ENCODE assay signal across 14 cellular contexts in the genomic region with DNA sequence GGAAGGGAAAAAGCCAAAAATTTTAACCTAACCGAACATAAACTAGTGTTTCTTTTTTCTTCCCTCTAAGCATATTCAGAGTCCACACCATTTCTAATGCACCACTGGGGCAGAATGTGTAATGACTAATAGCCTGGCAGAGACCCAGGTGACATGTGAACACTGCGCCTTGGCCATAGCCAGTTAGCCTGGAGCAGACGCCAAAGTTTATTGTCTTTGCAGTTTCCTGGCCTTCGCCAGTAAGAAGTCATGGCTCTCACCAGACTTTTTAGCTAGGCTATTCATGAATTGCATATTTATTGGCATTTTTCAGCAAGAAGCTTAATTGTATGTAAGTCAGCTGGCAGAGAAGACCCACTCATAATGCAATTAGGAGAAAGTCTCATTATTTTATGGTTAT.
DNase-seq lines count a peak whose midpoint lies in the region; ATAC-seq, FAIRE-seq and TF ChIP-seq lines count a peak whose summit lies in the region.
"Had no signal": no experiment of that assay in that cellular context is flagged by ENCODE, and none has a peak within 500 bp of the region (broad histone marks: within the 10 kb centered on the region; RNA-seq: fewer than 3 reads in every experiment).

No MANE protein-coding gene starts in this region.

- H3K9me3 ChIP-seq in SK-N-SH: no peaks in the 10 kb centered on the region
- H3K9me3 ChIP-seq: neutrophil, upper lobe of left lung had no signal

- H4K20me1 ChIP-seq in SK-N-SH (ENCODE audit: insufficient read depth): no peaks in the 10 kb centered on the region

- 1% methylated on average over 4 of the region's 4 CpGs for WGBS in SK-N-SH (ENCODE audit: low lambda C conversion rate)

- no peak overlapping the region for H3K27ac Mint-ChIP-seq in glutamatergic neuron (ENCODE audit: unreplicated experiment)
- H3K27ac Mint-ChIP-seq: dendritic cell treated with granulocyte-macrophage colony-stimulating factor and Interleukin-4, amounts not matched to agents 40 ng/mL and 50 ng/mL, for 4 days; WTC11 had no signal

- no peak overlapping the region for H2AFZ ChIP-seq in SK-N-SH (ENCODE audit: low read depth)

- peak; percentile 14 for DNase-seq in DMS 273 treated with DMSO at 0.1 percent for 48 hours (lab: John Stamatoyannopoulos, UW)
- DNase-seq in SK-N-SH: no peak
- peak; percentile 74 to 93 for DNase-seq in foreskin fibroblast
- DNase-seq in putamen (ENCODE audit: low spot score): peak; percentile 74
- no peak for DNase-seq in D721Med (ENCODE audit: insufficient read length, low spot score)
- no peak for DNase-seq in KBM-7
- no peak for DNase-seq in glutamatergic neuron
- DNase-seq: NCI-H1930, upper lobe of left lung had no signal

- ATAC-seq in HG03280 (IDR thresholded peaks at IDR 0.05; ENCODE audit: unreplicated experiment): no peak
- ATAC-seq: WTC11 had no signal

- H3K4me3 ChIP-seq in SK-N-SH (ENCODE audit: low read depth in 2 of 2, low read length in 1 of 2): no peak overlapping the region
- no peak overlapping the region for H3K4me3 ChIP-seq in foreskin fibroblast (ENCODE audit: low read depth in 1 of 2, low read length in 2 of 2)
- H3K4me3 ChIP-seq: upper lobe of left lung had no signal

- peak overlapping the region in 1 of 2 experiments; percentile 47; a peak in 1 of 4 replicates for H3K27ac ChIP-seq in SK-N-SH (ENCODE audit: low read depth in 2 of 2, low read length in 1 of 2)
- H3K27ac ChIP-seq: neutrophil, upper lobe of left lung had no signal

- H3K9me2 ChIP-seq in SK-N-SH: no peaks in the 10 kb centered on the region

- no peaks in the 10 kb centered on the region for H3K36me3 ChIP-seq in SK-N-SH (replicated peaks in 1 of 2; ENCODE audit: control insufficient read depth in 1 of 2, insufficient read depth in 2 of 2, low read length in 1 of 2)
- H3K36me3 ChIP-seq: neutrophil, upper lobe of left lung had no signal

- in situ Hi-C loops in KBM-7 (cut with MboI; ENCODE audit: low pct_unique_long_range_greater_than_20kb, low sequenced_read_pairs): no loop called here

- H3K4me1 Mint-ChIP-seq in glutamatergic neuron (ENCODE audit: low read depth, unreplicated experiment): no peaks in the 10 kb centered on the region

- no peaks in the 10 kb centered on the region for H3K27me3 Mint-ChIP-seq in glutamatergic neuron (ENCODE audit: unreplicated experiment)
- H3K27me3 Mint-ChIP-seq: dendritic cell treated with granulocyte-macrophage colony-stimulating factor and Interleukin-4, amounts not matched to agents 40 ng/mL and 50 ng/mL, for 4 days had no signal

- no peaks in the 10 kb centered on the region for H3F3A ChIP-seq in SK-N-SH (replicated peaks; ENCODE audit: insufficient read depth)

- H3K9me3 Mint-ChIP-seq in glutamatergic neuron (ENCODE audit: unreplicated experiment): no peaks in the 10 kb centered on the region
- H3K9me3 Mint-ChIP-seq: dendritic cell treated with granulocyte-macrophage colony-stimulating factor and Interleukin-4, amounts not matched to agents 40 ng/mL and 50 ng/mL, for 4 days had no signal

- H3K36me3 Mint-ChIP-seq in glutamatergic neuron (ENCODE audit: unreplicated experiment): no peaks in the 10 kb centered on the region

- H3K4me1 ChIP-seq in SK-N-SH (ENCODE audit: control insufficient read depth in 1 of 2, insufficient read depth in 2 of 2, low read depth in 1 of 2, low read length in 1 of 2): no peaks in the 10 kb centered on the region
- H3K4me1 ChIP-seq: upper lobe of left lung had no signal

- H3K79me2 ChIP-seq in SK-N-SH (ENCODE audit: insufficient read depth): no peaks in the 10 kb centered on the region

- H3K9ac ChIP-seq in SK-N-SH: no peak overlapping the region

- FAIRE-seq in D721Med (lab: Jason Lieb, UNC): no peak
- FAIRE-seq: G401.6 had no signal

- no peak for TF ChIP-seq RAD21 in SK-N-SH (IDR thresholded peaks at IDR 0.05; ENCODE audit: low read length)

- POLR2A ChIA-PET in SK-N-SH (lab: Yijun Ruan, JAX): interaction anchor here (0.6 kb wide), 1 partner anchor 22 kb away, joined by 3 read pairs; no protein-coding TSS in a partner anchor

- TF ChIP-seq EP300 in SK-N-SH (IDR thresholded peaks at IDR 0.05; ENCODE audit: borderline replicate concordance in 1 of 2, low read depth in 1 of 2, low read length in 1 of 2): no peak

- CTCF ChIA-PET in SK-N-SH (lab: Yijun Ruan, JAX): no interaction called here

- TF ChIP-seq CTCF in SK-N-SH (IDR thresholded peaks at IDR 0.05) (no peak), foreskin fibroblast (IDR thresholded peaks at IDR 0.05; ENCODE audit: low read depth, low read length) (no peak), D721Med (IDR thresholded peaks at IDR 0.05; ENCODE audit: insufficient read depth, missing control alignments) (no peak), glutamatergic neuron (IDR thresholded peaks at IDR 0.05; ENCODE audit: partially characterized antibody, unreplicated experiment) (no peak)

- H3K4me3 Mint-ChIP-seq in glutamatergic neuron (ENCODE audit: unreplicated experiment): no peak overlapping the region
- H3K4me3 Mint-ChIP-seq: dendritic cell treated with granulocyte-macrophage colony-stimulating factor and Interleukin-4, amounts not matched to agents 40 ng/mL and 50 ng/mL, for 4 days; WTC11 had no signal

- H3K4me2 ChIP-seq in SK-N-SH: peak overlapping the region; percentile 27; the same call in 1 of the 2 replicates

- no peaks in the 10 kb centered on the region for H3K27me3 ChIP-seq in SK-N-SH (ENCODE audit: insufficient read depth)
- H3K27me3 ChIP-seq: neutrophil, upper lobe of left lung had no signal

TF ChIP-seq in SK-N-SH, 30 proteins besides CTCF, POLR2A, EP300 and RAD21:
- TF ChIP-seq, protein P1, sequence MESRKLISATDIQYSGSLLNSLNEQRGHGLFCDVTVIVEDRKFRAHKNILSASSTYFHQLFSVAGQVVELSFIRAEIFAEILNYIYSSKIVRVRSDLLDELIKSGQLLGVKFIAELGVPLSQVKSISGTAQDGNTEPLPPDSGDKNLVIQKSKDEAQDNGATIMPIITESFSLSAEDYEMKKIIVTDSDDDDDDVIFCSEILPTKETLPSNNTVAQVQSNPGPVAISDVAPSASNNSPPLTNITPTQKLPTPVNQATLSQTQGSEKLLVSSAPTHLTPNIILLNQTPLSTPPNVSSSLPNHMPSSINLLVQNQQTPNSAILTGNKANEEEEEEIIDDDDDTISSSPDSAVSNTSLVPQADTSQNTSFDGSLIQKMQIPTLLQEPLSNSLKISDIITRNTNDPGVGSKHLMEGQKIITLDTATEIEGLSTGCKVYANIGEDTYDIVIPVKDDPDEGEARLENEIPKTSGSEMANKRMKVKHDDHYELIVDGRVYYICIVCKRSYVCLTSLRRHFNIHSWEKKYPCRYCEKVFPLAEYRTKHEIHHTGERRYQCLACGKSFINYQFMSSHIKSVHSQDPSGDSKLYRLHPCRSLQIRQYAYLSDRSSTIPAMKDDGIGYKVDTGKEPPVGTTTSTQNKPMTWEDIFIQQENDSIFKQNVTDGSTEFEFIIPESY (IDR thresholded peaks at IDR 0.05; ENCODE audit: borderline replicate concordance, low read depth): no peak
- 0 out of 2 replicates have a peak, but pooled peaks have one; percentile 5 for TF ChIP-seq JUND (IDR thresholded peaks at IDR 0.05)
- TF ChIP-seq FOSL2 (IDR thresholded peaks at IDR 0.05; ENCODE audit: borderline replicate concordance, low read depth): 0 out of 2 replicates have a peak, but pooled peaks have one; percentile 5
- no peak for TF ChIP-seq NRF1 (IDR thresholded peaks at IDR 0.05; ENCODE audit: low read depth, low read length)

Comparison
In these comparisons a context has a peak if more than half of its experiments do, and no peak if none do; other contexts are left out.
1. DNase-seq: peak in DMS 273 treated with DMSO at 0.1 percent for 48 hours (single experiment), foreskin fibroblast (2 of 2) and putamen (single experiment); none in SK-N-SH (single experiment), D721Med (single experiment), KBM-7 (single experiment) and glutamatergic neuron (single experiment).